Comparison of ENCODE assay signal across 1 cellular context in the genomic region with DNA sequence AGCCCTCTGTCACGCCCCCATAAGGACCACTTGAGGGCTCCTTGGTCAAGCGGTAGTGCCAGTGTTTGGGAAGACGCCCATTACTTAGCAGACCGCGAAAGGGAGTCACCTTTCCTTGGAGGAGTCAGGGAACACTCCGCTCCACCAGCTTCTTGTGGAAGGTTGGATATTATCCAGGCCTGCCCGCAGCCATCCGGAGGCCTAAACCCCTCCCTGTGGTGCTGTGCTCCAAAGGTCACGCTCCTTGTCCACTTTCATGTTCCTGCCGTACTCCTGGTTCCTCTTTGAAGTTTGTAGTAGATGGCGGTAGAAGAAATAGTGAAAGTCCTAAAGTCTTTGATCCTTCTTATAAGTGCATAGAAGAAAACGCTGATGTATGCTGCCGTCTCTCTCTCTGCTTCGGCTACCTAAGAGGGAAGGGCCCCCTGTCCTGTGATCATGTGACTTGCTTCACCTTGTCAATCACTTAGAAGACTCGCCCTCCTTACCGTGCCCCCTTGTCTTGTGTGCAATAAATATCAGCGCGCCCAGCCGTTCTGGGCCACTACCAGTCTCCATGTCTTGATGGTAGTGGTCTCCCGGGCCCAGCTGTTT.
TF ChIP-seq lines count a peak whose summit lies in the region.

No MANE protein-coding gene starts in this region.

TF ChIP-seq in HepG2, 621 proteins besides CTCF, POLR2A, EP300 and RAD21 (continued from another document and continues in another):
- TF ChIP-seq KLF15 (CRISPR knock-in tag; IDR thresholded peaks at IDR 0.05; ENCODE audit: borderline replicate concordance) (no peak), ZNF296 (CRISPR knock-in tag; conservative IDR thresholded peaks at IDR 0.05) (no peak), HMGA1 (CRISPR knock-in tag; conservative IDR thresholded peaks at IDR 0.05) (no peak), RAD51 (IDR thresholded peaks at IDR 0.05; ENCODE audit: borderline replicate concordance) (peak; percentile 54; the same call in 1 of the 2 replicates), AKAP8 (CRISPR knock-in tag; IDR thresholded peaks at IDR 0.05) (no peak), MYC (CRISPR knock-in tag; IDR thresholded peaks at IDR 0.05; ENCODE audit: borderline replicate concordance) (no peak), MEIS1 (CRISPR knock-in tag; IDR thresholded peaks at IDR 0.05; ENCODE audit: borderline replicate concordance) (peak; percentile 66; the same call in 1 of the 2 replicates), ZNF577 (CRISPR knock-in tag; IDR thresholded peaks at IDR 0.05; ENCODE audit: borderline replicate concordance, low read depth) (no peak), HNF4G (IDR thresholded peaks at IDR 0.05; ENCODE audit: borderline replicate concordance, low read depth, low read length) (peak; percentile 87), HNF4G (CRISPR knock-in tag; IDR thresholded peaks at IDR 0.05; ENCODE audit: borderline replicate concordance, low read depth) (0 out of 2 replicates have a peak, but pooled peaks have one; percentile 21), ZFAT (CRISPR knock-in tag; conservative IDR thresholded peaks at IDR 0.05) (no peak), GTF2F1 (IDR thresholded peaks at IDR 0.05; ENCODE audit: low read length) (no peak), ZNF598 (CRISPR knock-in tag; IDR thresholded peaks at IDR 0.05; ENCODE audit: borderline replicate concordance) (no peak), ZFP41 (CRISPR knock-in tag; IDR thresholded peaks at IDR 0.05; ENCODE audit: borderline replicate concordance) (no peak), ZFX (CRISPR knock-in tag; IDR thresholded peaks at IDR 0.05; ENCODE audit: low read depth) (peak; percentile 69), ZNF263 (CRISPR knock-in tag; IDR thresholded peaks at IDR 0.05) (peak; percentile 91), HMG20B (CRISPR knock-in tag; conservative IDR thresholded peaks at IDR 0.05) (no peak), KAT8 (CRISPR knock-in tag; IDR thresholded peaks at IDR 0.05) (peak; percentile 68), POLR2G (IDR thresholded peaks at IDR 0.05; ENCODE audit: low read depth, low read length) (peak; percentile 58), CHCHD3 (CRISPR knock-in tag; IDR thresholded peaks at IDR 0.05) (no peak), MAFK (conservative IDR thresholded peaks at IDR 0.05 in 1 of 2, IDR thresholded peaks at IDR 0.05 in 1 of 2; ENCODE audit: low read length in 2 of 2) (peak in 1 of 2 experiments; percentile 9; a peak in 1 of 4 replicates), ATF1 (CRISPR knock-in tag; IDR thresholded peaks at IDR 0.05) (0 out of 2 replicates have a peak, but pooled peaks have one; percentile 31)
- TF ChIP-seq, protein P1, sequence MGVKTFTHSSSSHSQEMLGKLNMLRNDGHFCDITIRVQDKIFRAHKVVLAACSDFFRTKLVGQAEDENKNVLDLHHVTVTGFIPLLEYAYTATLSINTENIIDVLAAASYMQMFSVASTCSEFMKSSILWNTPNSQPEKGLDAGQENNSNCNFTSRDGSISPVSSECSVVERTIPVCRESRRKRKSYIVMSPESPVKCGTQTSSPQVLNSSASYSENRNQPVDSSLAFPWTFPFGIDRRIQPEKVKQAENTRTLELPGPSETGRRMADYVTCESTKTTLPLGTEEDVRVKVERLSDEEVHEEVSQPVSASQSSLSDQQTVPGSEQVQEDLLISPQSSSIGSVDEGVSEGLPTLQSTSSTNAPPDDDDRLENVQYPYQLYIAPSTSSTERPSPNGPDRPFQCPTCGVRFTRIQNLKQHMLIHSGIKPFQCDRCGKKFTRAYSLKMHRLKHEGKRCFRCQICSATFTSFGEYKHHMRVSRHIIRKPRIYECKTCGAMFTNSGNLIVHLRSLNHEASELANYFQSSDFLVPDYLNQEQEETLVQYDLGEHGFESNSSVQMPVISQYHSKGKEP (CRISPR knock-in tag; IDR thresholded peaks at IDR 0.05): no peak
- TF ChIP-seq, protein P2, sequence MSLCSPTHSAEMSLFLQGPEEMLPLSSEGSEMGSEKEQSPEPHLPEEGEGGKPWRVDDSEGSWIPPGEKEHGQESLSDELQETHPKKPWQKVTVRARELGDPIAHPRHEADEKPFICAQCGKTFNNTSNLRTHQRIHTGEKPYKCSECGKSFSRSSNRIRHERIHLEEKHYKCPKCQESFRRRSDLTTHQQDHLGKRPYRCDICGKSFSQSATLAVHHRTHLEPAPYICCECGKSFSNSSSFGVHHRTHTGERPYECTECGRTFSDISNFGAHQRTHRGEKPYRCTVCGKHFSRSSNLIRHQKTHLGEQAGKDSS (CRISPR knock-in tag; IDR thresholded peaks at IDR 0.05; ENCODE audit: borderline replicate concordance, low read depth): no peak
- TF ChIP-seq, protein P3, sequence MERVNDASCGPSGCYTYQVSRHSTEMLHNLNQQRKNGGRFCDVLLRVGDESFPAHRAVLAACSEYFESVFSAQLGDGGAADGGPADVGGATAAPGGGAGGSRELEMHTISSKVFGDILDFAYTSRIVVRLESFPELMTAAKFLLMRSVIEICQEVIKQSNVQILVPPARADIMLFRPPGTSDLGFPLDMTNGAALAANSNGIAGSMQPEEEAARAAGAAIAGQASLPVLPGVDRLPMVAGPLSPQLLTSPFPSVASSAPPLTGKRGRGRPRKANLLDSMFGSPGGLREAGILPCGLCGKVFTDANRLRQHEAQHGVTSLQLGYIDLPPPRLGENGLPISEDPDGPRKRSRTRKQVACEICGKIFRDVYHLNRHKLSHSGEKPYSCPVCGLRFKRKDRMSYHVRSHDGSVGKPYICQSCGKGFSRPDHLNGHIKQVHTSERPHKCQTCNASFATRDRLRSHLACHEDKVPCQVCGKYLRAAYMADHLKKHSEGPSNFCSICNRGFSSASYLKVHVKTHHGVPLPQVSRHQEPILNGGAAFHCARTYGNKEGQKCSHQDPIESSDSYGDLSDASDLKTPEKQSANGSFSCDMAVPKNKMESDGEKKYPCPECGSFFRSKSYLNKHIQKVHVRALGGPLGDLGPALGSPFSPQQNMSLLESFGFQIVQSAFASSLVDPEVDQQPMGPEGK (CRISPR knock-in tag; IDR thresholded peaks at IDR 0.05): peak; percentile 74
- TF ChIP-seq, protein P4, sequence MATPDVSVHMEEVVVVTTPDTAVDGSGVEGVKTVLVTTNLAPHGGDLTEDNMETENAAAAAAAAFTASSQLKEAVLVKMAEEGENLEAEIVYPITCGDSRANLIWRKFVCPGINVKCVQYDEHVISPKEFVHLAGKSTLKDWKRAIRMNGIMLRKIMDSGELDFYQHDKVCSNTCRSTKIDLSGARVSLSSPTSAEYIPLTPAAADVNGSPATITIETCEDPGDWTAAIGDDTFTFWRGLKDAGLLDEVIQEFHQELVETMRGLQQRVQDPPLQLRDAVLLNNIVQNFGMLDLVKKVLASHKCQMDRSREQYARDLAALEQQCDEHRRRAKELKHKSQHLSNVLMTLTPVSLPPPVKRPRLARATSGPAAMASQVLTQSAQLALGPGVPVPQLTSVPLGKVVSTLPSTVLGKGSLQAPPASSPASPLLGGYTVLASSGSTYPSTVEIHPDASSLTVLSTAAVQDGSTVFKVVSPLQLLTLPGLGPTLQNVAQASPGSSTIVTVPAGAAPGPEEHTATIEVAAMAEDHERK (CRISPR knock-in tag; IDR thresholded peaks at IDR 0.05; ENCODE audit: low read depth): no peak
- TF ChIP-seq, protein P5, sequence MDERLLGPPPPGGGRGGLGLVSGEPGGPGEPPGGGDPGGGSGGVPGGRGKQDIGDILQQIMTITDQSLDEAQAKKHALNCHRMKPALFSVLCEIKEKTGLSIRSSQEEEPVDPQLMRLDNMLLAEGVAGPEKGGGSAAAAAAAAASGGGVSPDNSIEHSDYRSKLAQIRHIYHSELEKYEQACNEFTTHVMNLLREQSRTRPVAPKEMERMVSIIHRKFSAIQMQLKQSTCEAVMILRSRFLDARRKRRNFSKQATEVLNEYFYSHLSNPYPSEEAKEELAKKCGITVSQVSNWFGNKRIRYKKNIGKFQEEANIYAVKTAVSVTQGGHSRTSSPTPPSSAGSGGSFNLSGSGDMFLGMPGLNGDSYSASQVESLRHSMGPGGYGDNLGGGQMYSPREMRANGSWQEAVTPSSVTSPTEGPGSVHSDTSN (CRISPR knock-in tag; IDR thresholded peaks at IDR 0.05): peak; percentile 83
- TF ChIP-seq, protein P6, sequence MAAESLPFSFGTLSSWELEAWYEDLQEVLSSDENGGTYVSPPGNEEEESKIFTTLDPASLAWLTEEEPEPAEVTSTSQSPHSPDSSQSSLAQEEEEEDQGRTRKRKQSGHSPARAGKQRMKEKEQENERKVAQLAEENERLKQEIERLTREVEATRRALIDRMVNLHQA (CRISPR knock-in tag; IDR thresholded peaks at IDR 0.05): no peak
- TF ChIP-seq, protein P7, sequence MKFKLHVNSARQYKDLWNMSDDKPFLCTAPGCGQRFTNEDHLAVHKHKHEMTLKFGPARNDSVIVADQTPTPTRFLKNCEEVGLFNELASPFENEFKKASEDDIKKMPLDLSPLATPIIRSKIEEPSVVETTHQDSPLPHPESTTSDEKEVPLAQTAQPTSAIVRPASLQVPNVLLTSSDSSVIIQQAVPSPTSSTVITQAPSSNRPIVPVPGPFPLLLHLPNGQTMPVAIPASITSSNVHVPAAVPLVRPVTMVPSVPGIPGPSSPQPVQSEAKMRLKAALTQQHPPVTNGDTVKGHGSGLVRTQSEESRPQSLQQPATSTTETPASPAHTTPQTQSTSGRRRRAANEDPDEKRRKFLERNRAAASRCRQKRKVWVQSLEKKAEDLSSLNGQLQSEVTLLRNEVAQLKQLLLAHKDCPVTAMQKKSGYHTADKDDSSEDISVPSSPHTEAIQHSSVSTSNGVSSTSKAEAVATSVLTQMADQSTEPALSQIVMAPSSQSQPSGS (CRISPR knock-in tag; IDR thresholded peaks at IDR 0.05): peak; percentile 30; the same call in 1 of the 2 replicates
- TF ChIP-seq, protein P8, sequence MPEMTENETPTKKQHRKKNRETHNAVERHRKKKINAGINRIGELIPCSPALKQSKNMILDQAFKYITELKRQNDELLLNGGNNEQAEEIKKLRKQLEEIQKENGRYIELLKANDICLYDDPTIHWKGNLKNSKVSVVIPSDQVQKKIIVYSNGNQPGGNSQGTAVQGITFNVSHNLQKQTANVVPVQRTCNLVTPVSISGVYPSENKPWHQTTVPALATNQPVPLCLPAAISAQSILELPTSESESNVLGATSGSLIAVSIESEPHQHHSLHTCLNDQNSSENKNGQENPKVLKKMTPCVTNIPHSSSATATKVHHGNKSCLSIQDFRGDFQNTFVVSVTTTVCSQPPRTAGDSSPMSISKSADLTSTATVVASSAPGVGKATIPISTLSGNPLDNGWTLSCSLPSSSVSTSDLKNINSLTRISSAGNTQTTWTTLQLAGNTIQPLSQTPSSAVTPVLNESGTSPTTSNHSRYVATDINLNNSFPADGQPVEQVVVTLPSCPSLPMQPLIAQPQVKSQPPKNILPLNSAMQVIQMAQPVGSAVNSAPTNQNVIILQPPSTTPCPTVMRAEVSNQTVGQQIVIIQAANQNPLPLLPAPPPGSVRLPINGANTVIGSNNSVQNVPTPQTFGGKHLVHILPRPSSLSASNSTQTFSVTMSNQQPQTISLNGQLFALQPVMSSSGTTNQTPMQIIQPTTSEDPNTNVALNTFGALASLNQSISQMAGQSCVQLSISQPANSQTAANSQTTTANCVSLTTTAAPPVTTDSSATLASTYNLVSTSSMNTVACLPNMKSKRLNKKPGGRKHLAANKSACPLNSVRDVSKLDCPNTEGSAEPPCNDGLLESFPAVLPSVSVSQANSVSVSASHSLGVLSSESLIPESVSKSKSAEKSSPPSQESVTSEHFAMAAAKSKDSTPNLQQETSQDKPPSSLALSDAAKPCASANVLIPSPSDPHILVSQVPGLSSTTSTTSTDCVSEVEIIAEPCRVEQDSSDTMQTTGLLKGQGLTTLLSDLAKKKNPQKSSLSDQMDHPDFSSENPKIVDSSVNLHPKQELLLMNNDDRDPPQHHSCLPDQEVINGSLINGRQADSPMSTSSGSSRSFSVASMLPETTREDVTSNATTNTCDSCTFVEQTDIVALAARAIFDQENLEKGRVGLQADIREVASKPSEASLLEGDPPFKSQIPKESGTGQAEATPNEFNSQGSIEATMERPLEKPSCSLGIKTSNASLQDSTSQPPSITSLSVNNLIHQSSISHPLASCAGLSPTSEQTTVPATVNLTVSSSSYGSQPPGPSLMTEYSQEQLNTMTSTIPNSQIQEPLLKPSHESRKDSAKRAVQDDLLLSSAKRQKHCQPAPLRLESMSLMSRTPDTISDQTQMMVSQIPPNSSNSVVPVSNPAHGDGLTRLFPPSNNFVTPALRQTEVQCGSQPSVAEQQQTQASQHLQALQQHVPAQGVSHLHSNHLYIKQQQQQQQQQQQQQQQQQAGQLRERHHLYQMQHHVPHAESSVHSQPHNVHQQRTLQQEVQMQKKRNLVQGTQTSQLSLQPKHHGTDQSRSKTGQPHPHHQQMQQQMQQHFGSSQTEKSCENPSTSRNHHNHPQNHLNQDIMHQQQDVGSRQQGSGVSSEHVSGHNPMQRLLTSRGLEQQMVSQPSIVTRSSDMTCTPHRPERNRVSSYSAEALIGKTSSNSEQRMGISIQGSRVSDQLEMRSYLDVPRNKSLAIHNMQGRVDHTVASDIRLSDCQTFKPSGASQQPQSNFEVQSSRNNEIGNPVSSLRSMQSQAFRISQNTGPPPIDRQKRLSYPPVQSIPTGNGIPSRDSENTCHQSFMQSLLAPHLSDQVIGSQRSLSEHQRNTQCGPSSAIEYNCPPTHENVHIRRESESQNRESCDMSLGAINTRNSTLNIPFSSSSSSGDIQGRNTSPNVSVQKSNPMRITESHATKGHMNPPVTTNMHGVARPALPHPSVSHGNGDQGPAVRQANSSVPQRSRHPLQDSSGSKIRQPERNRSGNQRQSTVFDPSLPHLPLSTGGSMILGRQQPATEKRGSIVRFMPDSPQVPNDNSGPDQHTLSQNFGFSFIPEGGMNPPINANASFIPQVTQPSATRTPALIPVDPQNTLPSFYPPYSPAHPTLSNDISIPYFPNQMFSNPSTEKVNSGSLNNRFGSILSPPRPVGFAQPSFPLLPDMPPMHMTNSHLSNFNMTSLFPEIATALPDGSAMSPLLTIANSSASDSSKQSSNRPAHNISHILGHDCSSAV (CRISPR knock-in tag; IDR thresholded peaks at IDR 0.05; ENCODE audit: borderline replicate concordance): no peak
- TF ChIP-seq, protein P9, sequence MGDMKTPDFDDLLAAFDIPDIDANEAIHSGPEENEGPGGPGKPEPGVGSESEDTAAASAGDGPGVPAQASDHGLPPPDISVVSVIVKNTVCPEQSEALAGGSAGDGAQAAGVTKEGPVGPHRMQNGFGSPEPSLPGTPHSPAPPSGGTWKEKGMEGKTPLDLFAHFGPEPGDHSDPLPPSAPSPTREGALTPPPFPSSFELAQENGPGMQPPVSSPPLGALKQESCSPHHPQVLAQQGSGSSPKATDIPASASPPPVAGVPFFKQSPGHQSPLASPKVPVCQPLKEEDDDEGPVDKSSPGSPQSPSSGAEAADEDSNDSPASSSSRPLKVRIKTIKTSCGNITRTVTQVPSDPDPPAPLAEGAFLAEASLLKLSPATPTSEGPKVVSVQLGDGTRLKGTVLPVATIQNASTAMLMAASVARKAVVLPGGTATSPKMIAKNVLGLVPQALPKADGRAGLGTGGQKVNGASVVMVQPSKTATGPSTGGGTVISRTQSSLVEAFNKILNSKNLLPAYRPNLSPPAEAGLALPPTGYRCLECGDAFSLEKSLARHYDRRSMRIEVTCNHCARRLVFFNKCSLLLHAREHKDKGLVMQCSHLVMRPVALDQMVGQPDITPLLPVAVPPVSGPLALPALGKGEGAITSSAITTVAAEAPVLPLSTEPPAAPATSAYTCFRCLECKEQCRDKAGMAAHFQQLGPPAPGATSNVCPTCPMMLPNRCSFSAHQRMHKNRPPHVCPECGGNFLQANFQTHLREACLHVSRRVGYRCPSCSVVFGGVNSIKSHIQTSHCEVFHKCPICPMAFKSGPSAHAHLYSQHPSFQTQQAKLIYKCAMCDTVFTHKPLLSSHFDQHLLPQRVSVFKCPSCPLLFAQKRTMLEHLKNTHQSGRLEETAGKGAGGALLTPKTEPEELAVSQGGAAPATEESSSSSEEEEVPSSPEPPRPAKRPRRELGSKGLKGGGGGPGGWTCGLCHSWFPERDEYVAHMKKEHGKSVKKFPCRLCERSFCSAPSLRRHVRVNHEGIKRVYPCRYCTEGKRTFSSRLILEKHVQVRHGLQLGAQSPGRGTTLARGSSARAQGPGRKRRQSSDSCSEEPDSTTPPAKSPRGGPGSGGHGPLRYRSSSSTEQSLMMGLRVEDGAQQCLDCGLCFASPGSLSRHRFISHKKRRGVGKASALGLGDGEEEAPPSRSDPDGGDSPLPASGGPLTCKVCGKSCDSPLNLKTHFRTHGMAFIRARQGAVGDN (CRISPR knock-in tag; IDR thresholded peaks at IDR 0.05): peak; percentile 55
